Comparison of ENCODE assay signal across 20 cellular contexts in the genomic region with DNA sequence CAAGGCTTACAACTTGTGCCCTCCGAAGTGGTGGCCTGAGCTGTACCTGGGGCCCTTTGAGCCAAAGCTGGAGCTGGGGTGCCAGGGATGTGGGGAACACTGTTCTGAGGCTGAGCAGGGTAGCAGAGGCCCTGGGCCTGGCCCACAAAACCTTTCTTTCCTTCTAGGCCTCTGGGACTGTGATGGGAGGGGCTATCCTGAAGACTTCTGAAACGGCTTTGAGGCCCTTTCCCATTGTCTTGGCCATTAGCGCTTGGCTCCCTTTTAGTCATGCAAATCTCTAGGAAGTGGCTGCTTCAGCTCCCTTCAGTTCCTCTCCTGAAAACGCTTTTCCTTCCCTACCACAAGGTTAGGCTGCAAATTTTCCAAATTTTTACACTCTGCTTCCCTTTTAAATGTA. TPM values are rescaled to one million over a fixed set of nuclear protein-coding genes. Genes with fewer than 3 reads are reported as not detected.
A peak's percentile ranks its signal among the peaks of the same experiment; 100 is the strongest.
DNase-seq lines count a peak whose midpoint lies in the region; ATAC-seq and TF ChIP-seq lines count a peak whose summit lies in the region.
"Had no signal": no experiment of that assay in that cellular context is flagged by ENCODE, and none has a peak within 500 bp of the region (broad histone marks: within the 10 kb centered on the region; RNA-seq: fewer than 3 reads in every experiment).

No MANE protein-coding gene starts in this region.

- WGBS in mammary epithelial cell (ENCODE audit: low coverage, missing lambda C conversion rate): 81% methylated on average over 3 of the region's 4 CpGs
- WGBS in psoas muscle, 3 donors: 83 to 86% (median 83%) methylated on average over 4 of the region's 4 CpGs

- H2AFZ ChIP-seq in mammary epithelial cell (ENCODE audit: low read depth, low read length): no peak overlapping the region
- H2AFZ ChIP-seq: GM23248 had no signal

- no peak overlapping the region for H3K4me3 Mint-ChIP-seq in activated T-cell treated with anti-CD3 and anti-CD28 coated beads, Interleukin-2, amount 50 U/mL, for 24 hours
- no peak overlapping the region for H3K4me3 Mint-ChIP-seq in activated T-cell treated with anti-CD3 and anti-CD28 coated beads, Interleukin-2, amount 50 U/mL, for 72 hours

- H4K20me1 ChIP-seq in mammary epithelial cell (ENCODE audit: insufficient read depth, low read length): no peaks in the 10 kb centered on the region

- peaks cover 1% of the 10 kb centered on the region for H3K4me1 Mint-ChIP-seq in activated T-cell treated with anti-CD3 and anti-CD28 coated beads, Interleukin-2, amount 50 U/mL, for 24 hours (ENCODE audit: low read depth)
- H3K4me1 Mint-ChIP-seq in activated T-cell treated with anti-CD3 and anti-CD28 coated beads, Interleukin-2, amount 50 U/mL, for 72 hours (ENCODE audit: low read depth): peaks cover 5% of the 10 kb centered on the region

- intact Hi-C loops in Panc1 (cut with micrococcal nuclease; ENCODE audit: unreplicated experiment) (loop anchor here (10.0 kb wide), 1 partner anchor 298 kb away; no protein-coding TSS in a partner anchor), mammary epithelial cell (cut with micrococcal nuclease) (no loop called here), psoas muscle (cut with DNase I) (loop anchor here in 1 of 2 donors (10.0 kb wide), 1 partner anchor 298 kb away; no protein-coding TSS in a partner anchor)

- no TSS peak for BruUV-seq in Panc1 (replicated peaks; lab: Mats Ljungman, UMichigan)
- no TSS peak for BruUV-seq in mammary epithelial cell (replicated peaks; lab: Mats Ljungman, UMichigan)

- no peaks in the 10 kb centered on the region for H3K27me3 Mint-ChIP-seq in activated T-cell treated with anti-CD3 and anti-CD28 coated beads, Interleukin-2, amount 50 U/mL, for 24 hours
- H3K27me3 Mint-ChIP-seq in activated T-cell treated with anti-CD3 and anti-CD28 coated beads, Interleukin-2, amount 50 U/mL, for 72 hours (ENCODE audit: low read depth): peaks cover 16% of the 10 kb centered on the region

- H3K4me1 ChIP-seq in Panc1 (ENCODE audit: control insufficient read depth, insufficient read depth, low read length) (peaks cover 46% of the 10 kb centered on the region), iPS-18a (ENCODE audit: control insufficient read depth, low read depth, low read length) (peaks cover 48% of the 10 kb centered on the region), mammary epithelial cell (ENCODE audit: insufficient read depth, low read length) (peaks cover 17% of the 10 kb centered on the region), psoas muscle (peaks cover 25% of the 10 kb centered on the region)

- no peak overlapping the region for H3K9ac ChIP-seq in iPS-18a (ENCODE audit: low read length)
- no peak overlapping the region for H3K9ac ChIP-seq in mammary epithelial cell (ENCODE audit: insufficient read depth, low read length)
- H3K9ac ChIP-seq: GM23248 had no signal

- CTCF ChIA-PET in Panc1 (lab: Charles Lee) (interaction anchor here (0.6 kb wide), 1 partner anchor 51 kb away, joined by 4 read pairs; no protein-coding TSS in a partner anchor), mammary epithelial cell (lab: Charles Lee; ENCODE audit: low non-redundant PET) (no interaction called here)

- ATAC-seq in activated T-cell treated with anti-CD3 and anti-CD28 coated beads, Interleukin-2, amount 50 U/mL, for 72 hours (replicated peaks in 1 of 2): no peak
- ATAC-seq in Panc1 (no peak), GM21390 (IDR thresholded peaks at IDR 0.05; ENCODE audit: unreplicated experiment) (no peak), GM18909 (IDR thresholded peaks at IDR 0.05; ENCODE audit: poor library complexity, unreplicated experiment) (no peak), psoas muscle (no peak)

- H3K9me3 ChIP-seq in Panc1 (ENCODE audit: control insufficient read depth, insufficient read depth, low read depth, low read length) (no peaks in the 10 kb centered on the region), iPS-18a (ENCODE audit: control insufficient read depth, low read depth, low read length) (no peaks in the 10 kb centered on the region), mammary epithelial cell (replicated peaks; ENCODE audit: insufficient read depth, low read length) (no peaks in the 10 kb centered on the region), psoas muscle (no peaks in the 10 kb centered on the region)

- peak; percentile 17 for DNase-seq in activated T-cell treated with anti-CD3 and anti-CD28 coated beads, Interleukin-2, amount 50 U/mL, for 24 hours
- no peak for DNase-seq in activated T-cell treated with anti-CD3 and anti-CD28 coated beads, Interleukin-2, amount 50 U/mL, for 72 hours
- DNase-seq in Panc1 (ENCODE audit: low read depth, low spot score): no peak
- DNase-seq in mammary epithelial cell: no peak
- no peak for DNase-seq in psoas muscle
- DNase-seq: 8988T, COR-L47, DMS153, GM23248, IMR-90, NCI-H1930, NCI-H2171 treated with DMSO at 0.1 percent for 48 hours, NCI-H774, SHP77 treated with DMSO at 0.1 percent for 48 hours had no signal

- H3K36me3 ChIP-seq in Panc1 (ENCODE audit: control insufficient read depth, insufficient read depth, low read length) (no peaks in the 10 kb centered on the region), iPS-18a (ENCODE audit: control insufficient read depth, low read depth, low read length) (no peaks in the 10 kb centered on the region), mammary epithelial cell (ENCODE audit: insufficient read depth, low read length) (no peaks in the 10 kb centered on the region), psoas muscle (ENCODE audit: insufficient read depth in 1 of 2, low read depth in 1 of 2) (no peaks in the 10 kb centered on the region)

- H3K36me3 Mint-ChIP-seq in activated T-cell treated with anti-CD3 and anti-CD28 coated beads, Interleukin-2, amount 50 U/mL, for 24 hours (ENCODE audit: low read depth): no peaks in the 10 kb centered on the region
- H3K36me3 Mint-ChIP-seq in activated T-cell treated with anti-CD3 and anti-CD28 coated beads, Interleukin-2, amount 50 U/mL, for 72 hours (ENCODE audit: insufficient read depth in 2 of 2): peaks cover 1 to 4% of the 10 kb centered on the region in 2 donors

- H3K27me3 ChIP-seq in Panc1 (ENCODE audit: control insufficient read depth, insufficient read depth, low read length) (no peaks in the 10 kb centered on the region), iPS-18a (ENCODE audit: control insufficient read depth, insufficient read depth, low read length) (no peaks in the 10 kb centered on the region), mammary epithelial cell (ENCODE audit: insufficient read depth, low read length) (no peaks in the 10 kb centered on the region), psoas muscle (ENCODE audit: insufficient read depth in 3 of 3, low read length in 2 of 3) (no peaks in the 10 kb centered on the region)

- dilution Hi-C loops in mammary epithelial cell (cut with HindIII; ENCODE audit: low sequenced_read_pairs): no loop called here

- in situ Hi-C loops in Panc1 (cut with HindIII; ENCODE audit: low pct_unique_long_range_greater_than_20kb, low sequenced_read_pairs): no loop called here
- in situ Hi-C loops in mammary epithelial cell (cut with MboI; ENCODE audit: low sequenced_read_pairs in 2 of 2): no loop called here

- peak overlapping the region; percentile 98 for H3K27ac ChIP-seq in Panc1 (ENCODE audit: low read length)
- peak overlapping the region; percentile 16 for H3K27ac ChIP-seq in iPS-18a (ENCODE audit: low read length)
- H3K27ac ChIP-seq in mammary epithelial cell (ENCODE audit: insufficient read depth, low read depth, low read length): no peak overlapping the region
- H3K27ac ChIP-seq in psoas muscle: no peak overlapping the region
- H3K27ac ChIP-seq: C4-2B, GM23248 had no signal

- POLR2A ChIA-PET in Panc1 (lab: Charles Lee): no interaction called here

- H3K9me3 Mint-ChIP-seq in activated T-cell treated with anti-CD3 and anti-CD28 coated beads, Interleukin-2, amount 50 U/mL, for 24 hours: peaks cover 3% of the 10 kb centered on the region
- H3K9me3 Mint-ChIP-seq in activated T-cell treated with anti-CD3 and anti-CD28 coated beads, Interleukin-2, amount 50 U/mL, for 72 hours: no peaks in the 10 kb centered on the region

- H3K4me3 ChIP-seq in Panc1 (ENCODE audit: low read depth in 2 of 2, low read length in 2 of 2): no peak overlapping the region
- peak overlapping the region; percentile 39 for H3K4me3 ChIP-seq in iPS-18a (ENCODE audit: low read length)
- H3K4me3 ChIP-seq in mammary epithelial cell (replicated peaks in 1 of 3; ENCODE audit: insufficient read depth in 1 of 3, low read depth in 2 of 3, low read length in 3 of 3): no peak overlapping the region
- no peak overlapping the region for H3K4me3 ChIP-seq in psoas muscle
- H3K4me3 ChIP-seq: GM23248 had no signal

- H3K79me2 ChIP-seq in mammary epithelial cell (ENCODE audit: insufficient read depth, low read length): no peaks in the 10 kb centered on the region

- TF ChIP-seq CTCF in Panc1 (IDR thresholded peaks at IDR 0.05): no peak
- no peak for TF ChIP-seq CTCF in mammary epithelial cell (conservative IDR thresholded peaks at IDR 0.05 in 1 of 2, IDR thresholded peaks at IDR 0.05 in 1 of 2; ENCODE audit: extremely low read depth in 1 of 2, insufficient read depth in 1 of 2, low read depth in 1 of 2, low read length in 2 of 2)
- TF ChIP-seq CTCF in psoas muscle (IDR thresholded peaks at IDR 0.05): no peak

- no peak overlapping the region for H3K27ac Mint-ChIP-seq in activated T-cell treated with anti-CD3 and anti-CD28 coated beads, Interleukin-2, amount 50 U/mL, for 24 hours
- no peak overlapping the region for H3K27ac Mint-ChIP-seq in activated T-cell treated with anti-CD3 and anti-CD28 coated beads, Interleukin-2, amount 50 U/mL, for 72 hours

- no peak overlapping the region for H3K4me2 ChIP-seq in mammary epithelial cell (ENCODE audit: insufficient read depth, low read depth, low read length)

RNA-seq across cellular contexts. Expression of a gene that starts 16.8 kb away (rescaled TPM):
- under 1 TPM; 0.35 to 0.53 TPM for total RNA-seq in activated T-cell treated with anti-CD3 and anti-CD28 coated beads, Interleukin-2, amount 50 U/mL, for 72 hours
- total RNA-seq in Panc1 (2021; ENCODE audit: unreplicated experiment) (0.74 TPM), mammary epithelial cell (not detected), psoas muscle (under 1 TPM in 1 of 4 donors, not detected in 3; 0.15 TPM)
- 0.67 TPM for polyA plus RNA-seq in Panc1 (2012; ENCODE audit: insufficient read length)
- polyA plus RNA-seq in mammary epithelial cell (not detected), psoas muscle (under 1 TPM in 1 of 3 donors, not detected in 2; 0.12 TPM)
- not detected for polyA minus RNA-seq in mammary epithelial cell
- total RNA-seq: GM23248, IMR-90, LHCN-M2 had no signal
- polyA plus RNA-seq: GM23248, IMR-90 had no signal

RNA-seq across cellular contexts. Expression of a gene that starts 46.9 kb away (rescaled TPM):
- total RNA-seq in activated T-cell treated with anti-CD3 and anti-CD28 coated beads, Interleukin-2, amount 50 U/mL, for 72 hours: 1 to 10 TPM in 1 of 2 donors, under 1 TPM in 1; 0.53 to 1.0 TPM
- total RNA-seq in Panc1 (2021; ENCODE audit: unreplicated experiment): 0.72 TPM
- 1.2 TPM for polyA plus RNA-seq in Panc1 (2012; ENCODE audit: insufficient read length)
- total RNA-seq in mammary epithelial cell: 10 to 100 TPM in 1 of 2 donors, not detected in 1; 19.5 TPM
- polyA plus RNA-seq in mammary epithelial cell: not detected
- not detected for polyA minus RNA-seq in mammary epithelial cell
- total RNA-seq in psoas muscle: under 1 TPM in 3 of 4 donors, not detected in 1; 0.29 to 0.44 (median 0.34) TPM
- under 1 TPM in 2 of 3 donors, not detected in 1; 0.03 to 0.20 TPM for polyA plus RNA-seq in psoas muscle
- total RNA-seq: GM23248, IMR-90, NCI-H460 had no signal
- polyA plus RNA-seq: GM23248, IMR-90 had no signal

Comparison
In these comparisons a context has a peak if more than half of its experiments do, and no peak if none do; other contexts are left out.
1. H3K27ac ChIP-seq: peak in Panc1 (single experiment) and iPS-18a (single experiment); none in mammary epithelial cell (single experiment) and psoas muscle (single experiment).